Comparison of ENCODE assay signal across 8 cellular contexts in the genomic region with DNA sequence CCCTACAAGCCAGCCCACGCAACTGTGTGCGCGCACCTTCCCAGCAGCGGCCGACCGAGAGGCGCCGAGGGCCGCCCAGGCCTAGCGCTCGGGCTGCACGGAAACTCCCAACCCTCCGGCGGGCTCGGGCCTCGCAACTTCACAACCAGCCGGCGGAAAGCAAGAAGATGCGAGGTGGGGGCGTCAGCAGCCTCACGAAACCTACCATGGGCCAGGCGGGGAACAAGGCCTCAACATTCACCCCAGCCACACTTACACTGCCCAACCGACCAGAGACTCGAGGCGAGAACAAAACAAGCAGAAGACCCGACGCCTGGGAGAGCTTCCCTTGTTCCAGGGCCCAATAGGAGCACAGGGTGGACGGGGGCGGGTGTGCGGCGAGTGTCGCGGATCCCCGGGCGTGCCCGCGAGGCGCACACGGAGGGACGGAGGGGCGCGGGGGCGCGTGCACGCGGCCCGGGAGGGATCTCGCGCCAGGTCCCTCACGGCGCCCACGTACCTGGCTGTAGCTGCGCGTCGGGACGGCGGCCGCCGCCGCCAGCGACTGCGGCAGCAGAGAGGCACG. TPM values are rescaled to one million over a fixed set of nuclear protein-coding genes. Genes with fewer than 3 reads are reported as not detected.
DNase-seq lines count a peak whose midpoint lies in the region; ATAC-seq and TF ChIP-seq lines count a peak whose summit lies in the region.

No MANE protein-coding gene starts in this region.

- ATAC-seq in DND-41 (ENCODE audit: insufficient read depth, low read depth) = peak; percentile 67
- peak; percentile 57 for ATAC-seq in GM21515 (IDR thresholded peaks at IDR 0.05; ENCODE audit: unreplicated experiment)
- peak; percentile 58 for ATAC-seq in RWPE2 (ENCODE audit: low read depth)
- ATAC-seq in gastroesophageal sphincter = peak; percentile 79

- DNase-seq in DND-41 (peak; percentile 75), RWPE2 (ENCODE audit: low spot score) (peak; percentile 55), substantia nigra (lab: John Stamatoyannopoulos, UW) (peak in 44 of 49 donors; percentile 14 to 73 (median 49))
- peak; percentile 31 to 50 (median 49) for DNase-seq in activated naive CD4-positive, alpha-beta T cell (lab: John Stamatoyannopoulos, UW)

- peak overlapping the region; percentile 74 for H2AFZ ChIP-seq in DND-41 (ENCODE audit: low read depth, low read length)

- no peaks in the 10 kb centered on the region for H3K27me3 ChIP-seq in DND-41 (ENCODE audit: insufficient read depth, low read length, poor library complexity)
- no peaks in the 10 kb centered on the region for H3K27me3 ChIP-seq in HUES48 (ENCODE audit: control insufficient read depth, insufficient read depth, low read length)
- H3K27me3 ChIP-seq in RWPE2 (ENCODE audit: insufficient read depth, poor library complexity, severe bottlenecking) = no peaks in the 10 kb centered on the region
- H3K27me3 ChIP-seq in gastroesophageal sphincter = no peaks in the 10 kb centered on the region
- H3K27me3 ChIP-seq in neutrophil = no peaks in the 10 kb centered on the region

- H3K79me2 ChIP-seq in DND-41 (ENCODE audit: insufficient read depth, low read length) = peaks cover 55% of the 10 kb centered on the region

- no peak for TF ChIP-seq CTCF in DND-41 (IDR thresholded peaks at IDR 0.05; ENCODE audit: borderline replicate concordance, extremely low read depth, low read length, poor library complexity, severe bottlenecking)
- TF ChIP-seq CTCF in RWPE2 (IDR thresholded peaks at IDR 0.05; ENCODE audit: poor library complexity, severe bottlenecking) = no peak
- no peak for TF ChIP-seq CTCF in gastroesophageal sphincter (IDR thresholded peaks at IDR 0.05)
- TF ChIP-seq CTCF in neutrophil (IDR thresholded peaks at IDR 0.05) = no peak

- H4K20me1 ChIP-seq in DND-41 (ENCODE audit: insufficient read depth, low read length) = peaks cover 49% of the 10 kb centered on the region

- H3K27ac ChIP-seq in DND-41 (ENCODE audit: low read length) (peak overlapping the region; percentile 97), HUES48 (ENCODE audit: low read depth, low read length) (peak overlapping the region; percentile 83), RWPE2 (ENCODE audit: poor library complexity, severe bottlenecking) (peak overlapping the region; percentile 81), gastroesophageal sphincter (peak overlapping the region; percentile 89 to 99 (median 96)), neutrophil (peak overlapping the region; percentile 85), substantia nigra (ENCODE audit: low read depth, low read length, poor library complexity, severe bottlenecking) (peak overlapping the region; percentile 74)

- H3K9ac ChIP-seq in DND-41 (ENCODE audit: low read depth, low read length) (peak overlapping the region; percentile 99), HUES48 (ENCODE audit: low read depth, low read length) (peak overlapping the region; percentile 95)

- 5% methylated on average over 4 of the region's 63 CpGs; no CpG with 5 or more reads in 1 of the 2 donors for WGBS in gastroesophageal sphincter (ENCODE audit: low coverage in 1 of 2), 2 donors

- no peak for TF ChIP-seq POLR2A in gastroesophageal sphincter (IDR thresholded peaks at IDR 0.05)

- no peaks in the 10 kb centered on the region for H3K9me3 ChIP-seq in DND-41 (ENCODE audit: insufficient read depth, low read length, severe bottlenecking)
- no peaks in the 10 kb centered on the region for H3K9me3 ChIP-seq in HUES48 (ENCODE audit: control insufficient read depth, insufficient read depth, low read length)
- H3K9me3 ChIP-seq in RWPE2 (ENCODE audit: severe bottlenecking) = no peaks in the 10 kb centered on the region
- H3K9me3 ChIP-seq in gastroesophageal sphincter = no peaks in the 10 kb centered on the region
- H3K9me3 ChIP-seq in neutrophil = no peaks in the 10 kb centered on the region

- H3K4me2 ChIP-seq in DND-41 (ENCODE audit: insufficient read depth, low read length) = peak overlapping the region; percentile 83

- H3K4me1 ChIP-seq in DND-41 (ENCODE audit: insufficient read depth, low read length) = peaks cover 32% of the 10 kb centered on the region
- H3K4me1 ChIP-seq in HUES48 (ENCODE audit: control insufficient read depth, insufficient read depth, low read length) = peaks cover 17% of the 10 kb centered on the region
- no peaks in the 10 kb centered on the region for H3K4me1 ChIP-seq in RWPE2 (ENCODE audit: insufficient read depth, poor library complexity, severe bottlenecking)
- H3K4me1 ChIP-seq in gastroesophageal sphincter = peaks cover 0 to 33% (median 15%) of the 10 kb centered on the region in 3 donors
- peaks cover 11% of the 10 kb centered on the region in 2 experiments for H3K4me1 ChIP-seq in neutrophil (ENCODE audit: control insufficient read depth in 1 of 2, insufficient read depth in 1 of 2, low read depth in 1 of 2, low read length in 1 of 2)

- H3K36me3 ChIP-seq in DND-41 (ENCODE audit: insufficient read depth, low read length) (peaks cover 46% of the 10 kb centered on the region), HUES48 (ENCODE audit: control insufficient read depth, insufficient read depth, low read length) (peaks cover 20% of the 10 kb centered on the region), RWPE2 (ENCODE audit: low read depth) (peaks cover 28% of the 10 kb centered on the region), gastroesophageal sphincter (peaks cover 0 to 20% of the 10 kb centered on the region in 2 donors), neutrophil (peaks cover 5% of the 10 kb centered on the region)

- no peak for TF ChIP-seq EP300 in gastroesophageal sphincter (IDR thresholded peaks at IDR 0.05)

- H3K4me3 ChIP-seq in DND-41 (ENCODE audit: low read depth in 1 of 2, low read length in 2 of 2) = peak overlapping the region; percentile 98 to 99
- H3K4me3 ChIP-seq in HUES48 (ENCODE audit: low read depth, low read length) = peak overlapping the region; percentile 98
- H3K4me3 ChIP-seq in RWPE2 (ENCODE audit: severe bottlenecking) = peak overlapping the region; percentile 90
- peak overlapping the region; percentile 80 to 99 for H3K4me3 ChIP-seq in gastroesophageal sphincter
- H3K4me3 ChIP-seq in neutrophil (ENCODE audit: low read depth in 1 of 2, low read length in 1 of 2) = peak overlapping the region; percentile 80 to 83

RNA-seq across cellular contexts. Expression of a gene that starts 0.6 kb away (rescaled TPM):
- 10 to 100 TPM; 60.7 to 73.5 (median 63.5) TPM for total RNA-seq in gastroesophageal sphincter

Comparison
In these comparisons a context has a peak if more than half of its experiments do, and no peak if none do; other contexts are left out.
1. Peak in every context shown above with its lines: DNase-seq, ATAC-seq, H3K4me3 ChIP-seq and H3K27ac ChIP-seq.